In genomic region chr2:191122638-191123294, GRCh38 we compare ENCODE assay signal across 16 cellular contexts. TPM values are rescaled to one million over a fixed set of nuclear protein-coding genes. Genes with fewer than 3 reads are reported as not detected.
DNase-seq lines count a peak whose midpoint lies in the region; ATAC-seq and TF ChIP-seq lines count a peak whose summit lies in the region.
"Had no signal": no experiment of that assay in that cellular context is flagged by ENCODE, and none has a peak within 500 bp of the region (broad histone marks: within the 10 kb centered on the region; RNA-seq: fewer than 3 reads in every experiment).

No MANE protein-coding gene starts in this region.

- intact Hi-C loops in activated T-helper 2 cell treated with anti-CD3 and anti-CD28 coated beads, Interferon-gamma antibody, Interleukin-2, Interleukin-4, amounts not matched to agents 10 μg/mL and 5 μg/mL and 100 μg/mL, durations not matched to agents 14 hours and 24 hours and 36 hours (cut with micrococcal nuclease) = no loop called here
- intact Hi-C loops in heart left ventricle (cut with DNase I) = no loop called here

- H3K4me3 Mint-ChIP-seq in activated T-helper 2 cell treated with anti-CD3 and anti-CD28 coated beads, Interferon-gamma antibody, Interleukin-2, Interleukin-4, amounts not matched to agents 10 μg/mL and 5 μg/mL and 100 μg/mL, durations not matched to agents 14 hours and 24 hours and 36 hours (ENCODE audit: low read depth) = no peak overlapping the region
- H3K4me3 Mint-ChIP-seq: B cell, nephron progenitor cell, type B pancreatic cell had no signal

- H3K4me3 ChIP-seq in heart left ventricle = no peak overlapping the region
- H3K4me3 ChIP-seq: dorsolateral prefrontal cortex, PC-9 had no signal

- CTCF ChIA-PET in GM10248 (lab: Yijun Ruan, JAX) = interaction anchor here (0.9 kb wide), 1 partner anchor 70 kb away, joined by 3 read pairs; no protein-coding TSS in a partner anchor

- H3K9me3 ChIP-seq in heart left ventricle = no peaks in the 10 kb centered on the region

- WGBS in heart left ventricle, 4 donors = 77 to 93% (median 88%) methylated on average over 2 of the region's 2 CpGs

- peaks cover 90% of the 10 kb centered on the region for H3K36me3 Mint-ChIP-seq in activated T-helper 2 cell treated with anti-CD3 and anti-CD28 coated beads, Interferon-gamma antibody, Interleukin-2, Interleukin-4, amounts not matched to agents 10 μg/mL and 5 μg/mL and 100 μg/mL, durations not matched to agents 14 hours and 24 hours and 36 hours (ENCODE audit: low read depth)
- H3K36me3 Mint-ChIP-seq: type B pancreatic cell had no signal

- H3K27ac Mint-ChIP-seq in activated T-helper 2 cell treated with anti-CD3 and anti-CD28 coated beads, Interferon-gamma antibody, Interleukin-2, Interleukin-4, amounts not matched to agents 10 μg/mL and 5 μg/mL and 100 μg/mL, durations not matched to agents 14 hours and 24 hours and 36 hours = peak overlapping the region; percentile 48
- H3K27ac Mint-ChIP-seq: B cell, nephron progenitor cell, type B pancreatic cell had no signal

- no peak overlapping the region for H3K27ac ChIP-seq in heart left ventricle
- H3K27ac ChIP-seq: dorsolateral prefrontal cortex, PC-9, WERI-Rb-1 had no signal

- no peaks in the 10 kb centered on the region for H3K27me3 Mint-ChIP-seq in activated T-helper 2 cell treated with anti-CD3 and anti-CD28 coated beads, Interferon-gamma antibody, Interleukin-2, Interleukin-4, amounts not matched to agents 10 μg/mL and 5 μg/mL and 100 μg/mL, durations not matched to agents 14 hours and 24 hours and 36 hours (ENCODE audit: low read depth)

- ATAC-seq in GM19351 (IDR thresholded peaks at IDR 0.05; ENCODE audit: unreplicated experiment) (peak; percentile 94), HG02938 (IDR thresholded peaks at IDR 0.05; ENCODE audit: unreplicated experiment) (peak; percentile 87), heart left ventricle (no peak), GM21528 (IDR thresholded peaks at IDR 0.05; ENCODE audit: low FRiP score, unreplicated experiment) (no peak)

- TF ChIP-seq CTCF in GM10248 (IDR thresholded peaks at IDR 0.05; ENCODE audit: control extremely low read depth, extremely low read depth, low read depth, missing control alignments) (no peak), heart left ventricle (IDR thresholded peaks at IDR 0.05) (no peak)

- H3K27me3 ChIP-seq in heart left ventricle = no peaks in the 10 kb centered on the region
- H3K27me3 ChIP-seq: dorsolateral prefrontal cortex had no signal

- POLR2A ChIA-PET in GM10248 (lab: Yijun Ruan, JAX) = no interaction called here

- H3K36me3 ChIP-seq in heart left ventricle = no peaks in the 10 kb centered on the region
- H3K36me3 ChIP-seq: WERI-Rb-1 had no signal

- H3K9me3 Mint-ChIP-seq in activated T-helper 2 cell treated with anti-CD3 and anti-CD28 coated beads, Interferon-gamma antibody, Interleukin-2, Interleukin-4, amounts not matched to agents 10 μg/mL and 5 μg/mL and 100 μg/mL, durations not matched to agents 14 hours and 24 hours and 36 hours = no peaks in the 10 kb centered on the region
- H3K9me3 Mint-ChIP-seq: nephron progenitor cell, type B pancreatic cell had no signal

- H3K4me1 Mint-ChIP-seq in activated T-helper 2 cell treated with anti-CD3 and anti-CD28 coated beads, Interferon-gamma antibody, Interleukin-2, Interleukin-4, amounts not matched to agents 10 μg/mL and 5 μg/mL and 100 μg/mL, durations not matched to agents 14 hours and 24 hours and 36 hours (ENCODE audit: low read depth) = peaks cover 60% of the 10 kb centered on the region
- H3K4me1 Mint-ChIP-seq: B cell had no signal

- no peaks in the 10 kb centered on the region for H3K4me1 ChIP-seq in heart left ventricle

- TF ChIP-seq POLR2A in heart left ventricle (IDR thresholded peaks at IDR 0.05) = no peak

- DNase-seq in GM10248 (ENCODE audit: extremely low spot score) = peak; percentile 22
- DNase-seq in activated T-helper 2 cell treated with anti-CD3 and anti-CD28 coated beads, Interferon-gamma antibody, Interleukin-2, Interleukin-4, amounts not matched to agents 10 μg/mL and 5 μg/mL and 100 μg/mL, durations not matched to agents 14 hours and 24 hours and 36 hours (ENCODE audit: low spot score) = no peak
- DNase-seq in AG20443 (ENCODE audit: low spot score) = no peak
- DNase-seq in heart left ventricle = no peak
- DNase-seq in iPS-NIHi7 (ENCODE audit: extremely low spot score) = no peak
- DNase-seq: dorsolateral prefrontal cortex; NCI-H1092 treated with DMSO at 0.1 percent for 48 hours; nephron progenitor cell; PC-9; stimulated activated CD4-positive, alpha-beta T cell treated with anti-CD3 and anti-CD28 coated beads, Interleukin-1b, Interleukin-23, amount 100 ng/mL, for 48 hours; WERI-Rb-1 had no signal

RNA-seq across cellular contexts. Expression of gene STAT4, which starts 28.0 kb away (rescaled TPM):
- total RNA-seq in activated T-helper 2 cell treated with anti-CD3 and anti-CD28 coated beads, Interferon-gamma antibody, Interleukin-2, Interleukin-4, amounts not matched to agents 10 μg/mL and 5 μg/mL and 100 μg/mL, durations not matched to agents 14 hours and 24 hours and 36 hours = 92.2 and 96.9 TPM in 2 replicates
- total RNA-seq in heart left ventricle = 10 to 100 TPM in 3 of 9 donors, 1 to 10 TPM in 3, under 1 TPM in 3; 0.32 to 21.5 (median 3.1) TPM
- 1 to 10 TPM in 1 of 2 donors, under 1 TPM in 1; 0.53 to 1.1 TPM for polyA plus RNA-seq in heart left ventricle

Comparison
In these comparisons a context has a peak if more than half of its experiments do, and no peak if none do; other contexts are left out.
1. ATAC-seq: peak in GM19351 (single experiment) and HG02938 (single experiment); none in heart left ventricle (0 of 4) and GM21528 (single experiment).